ENCODE assay signal across 1 cellular context in genomic region chr3:194070634-194071409, GRCh38.
TF ChIP-seq lines count a peak whose summit lies in the region.

No MANE protein-coding gene starts in this region.

TF ChIP-seq in GM23338, 12 proteins besides CTCF, POLR2A, EP300 and RAD21 (continued from another document):
- TF ChIP-seq REST (IDR thresholded peaks at IDR 0.05; ENCODE audit: unreplicated experiment), result no peak
- TF ChIP-seq ZNF114 (CRISPR knock-in tag; IDR thresholded peaks at IDR 0.05), result no peak
- no peak for TF ChIP-seq EZH2 (IDR thresholded peaks at IDR 0.05; ENCODE audit: low read depth, unreplicated experiment)
- no peak for TF ChIP-seq STAT1 (IDR thresholded peaks at IDR 0.05; ENCODE audit: unreplicated experiment)
